In the genomic region with DNA sequence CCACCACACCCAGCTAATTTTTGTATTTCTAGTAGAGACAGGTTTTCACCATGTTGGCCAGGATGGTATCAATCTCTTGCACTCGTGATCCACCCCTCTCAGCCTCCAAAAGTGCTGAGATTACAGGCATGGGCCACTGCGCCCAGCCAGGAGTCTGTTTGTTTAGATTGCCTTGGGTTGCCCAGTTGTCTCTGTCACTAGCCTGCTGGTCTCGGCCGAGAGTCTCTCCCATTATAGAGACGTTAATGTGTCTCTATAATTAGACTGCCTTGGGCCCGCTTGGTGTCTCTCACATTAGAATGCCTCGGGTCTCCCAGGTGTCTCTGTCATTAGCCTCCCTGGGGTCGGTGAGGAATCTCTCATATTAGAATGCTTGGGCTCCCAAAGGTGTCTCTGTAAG, we compare ENCODE assay signal across 21 cellular contexts.
DNase-seq lines count a peak whose midpoint lies in the region; ATAC-seq and TF ChIP-seq lines count a peak whose summit lies in the region.
"Had no signal": no experiment of that assay in that cellular context is flagged by ENCODE, and none has a peak within 500 bp of the region (broad histone marks: within the 10 kb centered on the region; RNA-seq: fewer than 3 reads in every experiment).

No MANE protein-coding gene starts in this region.

- no peak overlapping the region for H3K4me3 Mint-ChIP-seq in osteocyte (ENCODE audit: unreplicated experiment)
- H3K4me3 Mint-ChIP-seq: CD14-positive monocyte; CD4-positive, alpha-beta T cell; CD8-positive, alpha-beta memory T cell had no signal

- DNase-seq in activated CD8-positive, alpha-beta memory T cell treated with anti-CD3 and anti-CD28 coated beads for 24 hours: peak; percentile 32
- no peak for DNase-seq in activated CD8-positive, alpha-beta memory T cell treated with anti-CD3 and anti-CD28 coated beads, Interleukin-2, amount 50 U/mL, for 4 hours
- DNase-seq in ecto neural progenitor cell (ENCODE audit: low spot score) (peak; percentile 9), osteocyte (ENCODE audit: extremely low spot score, unreplicated experiment) (peak; percentile 69), NCI-H1436 (lab: John Stamatoyannopoulos, UW) (no peak), activated gamma-delta T cell treated with Interleukin-2 at 50 U/mL for 16 hours (no peak)
- DNase-seq: 8988T; ACHN; AML-193; BE2C; CD4-positive, alpha-beta T cell; CD8-positive, alpha-beta memory T cell; DMS53; DMS79 treated with DMSO at 0.1 percent for 48 hours; GF-D8; GM23248; H7 had no signal

- H3K4me1 Mint-ChIP-seq in osteocyte (ENCODE audit: unreplicated experiment): no peaks in the 10 kb centered on the region
- H3K4me1 Mint-ChIP-seq: CD14-positive monocyte; CD8-positive, alpha-beta memory T cell had no signal

- H3K27ac Mint-ChIP-seq in osteocyte (ENCODE audit: unreplicated experiment): no peak overlapping the region
- H3K27ac Mint-ChIP-seq: CD14-positive monocyte; CD4-positive, alpha-beta T cell; CD8-positive, alpha-beta memory T cell had no signal

- no peaks in the 10 kb centered on the region for H3K36me3 Mint-ChIP-seq in osteocyte (ENCODE audit: unreplicated experiment)
- H3K36me3 Mint-ChIP-seq: CD14-positive monocyte; CD8-positive, alpha-beta memory T cell had no signal

- no peak for ATAC-seq in GM21723 (IDR thresholded peaks at IDR 0.05; ENCODE audit: unreplicated experiment)
- ATAC-seq: A549, HCT116 had no signal

- H3K27me3 Mint-ChIP-seq in osteocyte (ENCODE audit: unreplicated experiment): no peaks in the 10 kb centered on the region
- H3K27me3 Mint-ChIP-seq: CD4-positive, alpha-beta T cell; CD8-positive, alpha-beta memory T cell had no signal

- TF ChIP-seq CTCF in osteocyte (IDR thresholded peaks at IDR 0.05): no peak

- peaks cover 77% of the 10 kb centered on the region for H3K9me3 Mint-ChIP-seq in osteocyte (ENCODE audit: unreplicated experiment)

Comparison
In these comparisons a context has a peak if more than half of its experiments do, and no peak if none do; other contexts are left out.
1. DNase-seq: peak in activated CD8-positive, alpha-beta memory T cell treated with anti-CD3 and anti-CD28 coated beads for 24 hours (single experiment), ecto neural progenitor cell (single experiment) and osteocyte (single experiment); none in activated CD8-positive, alpha-beta memory T cell treated with anti-CD3 and anti-CD28 coated beads, Interleukin-2, amount 50 U/mL, for 4 hours (single experiment), NCI-H1436 (single experiment) and activated gamma-delta T cell treated with Interleukin-2 at 50 U/mL for 16 hours (single experiment).